ENCODE assay signal across 14 cellular contexts in genomic region chrX:130100180-130100579, GRCh38. TPM values are rescaled to one million over a fixed set of nuclear protein-coding genes. Genes with fewer than 3 reads are reported as not detected.
DNase-seq lines count a peak whose midpoint lies in the region; ATAC-seq and TF ChIP-seq lines count a peak whose summit lies in the region.
"Had no signal": no experiment of that assay in that cellular context is flagged by ENCODE, and none has a peak within 500 bp of the region (broad histone marks: within the 10 kb centered on the region; RNA-seq: fewer than 3 reads in every experiment).

No MANE protein-coding gene starts in this region.

- no peaks in the 10 kb centered on the region for H3F3A ChIP-seq in Loucy (ENCODE audit: low read depth)

- peaks cover 68% of the 10 kb centered on the region for H3K4me1 ChIP-seq in Loucy (ENCODE audit: insufficient read depth, low read length, poor library complexity, severe bottlenecking)
- no peaks in the 10 kb centered on the region for H3K4me1 ChIP-seq in colonic mucosa
- peaks cover 28 to 46% of the 10 kb centered on the region in 2 donors for H3K4me1 ChIP-seq in naive thymus-derived CD4-positive, alpha-beta T cell (ENCODE audit: control insufficient read depth in 2 of 2, insufficient read depth in 2 of 2, low read length in 2 of 2)

- H3K36me3 Mint-ChIP-seq in naive thymus-derived CD4-positive, alpha-beta T cell = peaks cover 0 to 12% (median 0%) of the 10 kb centered on the region in 5 donors
- H3K36me3 Mint-ChIP-seq: WTC11 had no signal

- H4K20me1 ChIP-seq in Loucy (ENCODE audit: insufficient read depth, low read length, poor library complexity, severe bottlenecking) = peaks cover 24% of the 10 kb centered on the region

- CTCF ChIA-PET in naive thymus-derived CD4-positive, alpha-beta T cell (lab: Charles Lee) = interaction anchor here (1.5 to 1.9 kb wide), 2 partner anchors 9 to 20 kb away, joined by 4 read pairs; no protein-coding TSS in a partner anchor

- no peaks in the 10 kb centered on the region for H3K27me3 Mint-ChIP-seq in naive thymus-derived CD4-positive, alpha-beta T cell

- no peak for ATAC-seq in naive thymus-derived CD4-positive, alpha-beta T cell
- ATAC-seq in GM19328 (IDR thresholded peaks at IDR 0.05; ENCODE audit: unreplicated experiment) (no peak), HG03520 (IDR thresholded peaks at IDR 0.05; ENCODE audit: unreplicated experiment) (no peak)
- ATAC-seq: activated naive CD4-positive, alpha-beta T cell treated with anti-CD3 and anti-CD28 coated beads, Interleukin-2, amount 50 U/mL, for 72 hours; stimulated activated naive CD8-positive, alpha-beta T cell treated with anti-CD3 and anti-CD28 coated beads, Interleukin-15, Interleukin-2, amounts not matched to agents 100 U/mL and 50 U/mL, for 24 hours; WTC11 had no signal

- H3K36me3 ChIP-seq in Loucy (ENCODE audit: insufficient read depth, low read length) (no peaks in the 10 kb centered on the region), colonic mucosa (no peaks in the 10 kb centered on the region)
- no peaks in the 10 kb centered on the region for H3K36me3 ChIP-seq in naive thymus-derived CD4-positive, alpha-beta T cell (ENCODE audit: control insufficient read depth in 2 of 3, insufficient read depth in 3 of 3, low read length in 3 of 3)

- H3K4me2 ChIP-seq in Loucy (ENCODE audit: low read depth, low read length, poor library complexity, severe bottlenecking) = peak overlapping the region; percentile 31

- H3K9me3 Mint-ChIP-seq in naive thymus-derived CD4-positive, alpha-beta T cell = no peaks in the 10 kb centered on the region
- H3K9me3 Mint-ChIP-seq: activated naive CD4-positive, alpha-beta T cell treated with anti-CD3 and anti-CD28 coated beads, Interleukin-2, amount 50 U/mL, for 72 hours; WTC11 had no signal

- H3K4me3 Mint-ChIP-seq in naive thymus-derived CD4-positive, alpha-beta T cell = peak overlapping the region in 3 of 10 donors; percentile 9 to 14 (median 11)
- H3K4me3 Mint-ChIP-seq: mesothelial cell of epicardium, WTC11 had no signal

- H3K9me3 ChIP-seq in Loucy (ENCODE audit: insufficient read depth, low read depth, low read length) (no peaks in the 10 kb centered on the region), colonic mucosa (no peaks in the 10 kb centered on the region)
- no peaks in the 10 kb centered on the region for H3K9me3 ChIP-seq in naive thymus-derived CD4-positive, alpha-beta T cell (ENCODE audit: control insufficient read depth in 2 of 3, low read length in 3 of 3)

- no peak overlapping the region for H2AFZ ChIP-seq in Loucy (ENCODE audit: low read length)

- POLR2A ChIA-PET in naive thymus-derived CD4-positive, alpha-beta T cell (lab: Charles Lee) = interaction anchor here (1.0 to 6.4 kb wide), 3 partner anchors 9 to 20 kb away, joined by 4 to 44 read pairs (median 7); no protein-coding TSS in a partner anchor

- TF ChIP-seq CTCF in Loucy (conservative IDR thresholded peaks at IDR 0.05; ENCODE audit: low read length) (no peak), colonic mucosa (IDR thresholded peaks at IDR 0.05) (no peak)

- peaks cover 81% of the 10 kb centered on the region for H3K79me2 ChIP-seq in Loucy (ENCODE audit: insufficient read depth, low read length)

- peaks cover 27 to 86% (median 70%) of the 10 kb centered on the region in 7 donors for H3K4me1 Mint-ChIP-seq in naive thymus-derived CD4-positive, alpha-beta T cell

- H3K27me3 ChIP-seq in Loucy (ENCODE audit: insufficient read depth, low read length, poor library complexity, severe bottlenecking) (no peaks in the 10 kb centered on the region), colonic mucosa (no peaks in the 10 kb centered on the region)
- no peaks in the 10 kb centered on the region for H3K27me3 ChIP-seq in naive thymus-derived CD4-positive, alpha-beta T cell (ENCODE audit: control insufficient read depth in 2 of 2, insufficient read depth in 2 of 2, low read length in 2 of 2)

- peak overlapping the region in 7 of 9 donors; percentile 23 to 94 (median 79) for H3K27ac Mint-ChIP-seq in naive thymus-derived CD4-positive, alpha-beta T cell
- H3K27ac Mint-ChIP-seq: mesothelial cell of epicardium, WTC11 had no signal

- H3K9me2 ChIP-seq in Loucy (replicated peaks; ENCODE audit: low read depth, low read length) = no peaks in the 10 kb centered on the region

- H3K9ac ChIP-seq in Loucy (ENCODE audit: low read depth, low read length, poor library complexity, severe bottlenecking) (no peak overlapping the region), colonic mucosa (ENCODE audit: low read depth in 2 of 2, low read length in 2 of 2) (no peak overlapping the region)

- no peak overlapping the region for H3K27ac ChIP-seq in colonic mucosa
- H3K27ac ChIP-seq in naive thymus-derived CD4-positive, alpha-beta T cell (ENCODE audit: low read depth, low read length) = no peak overlapping the region
- H3K27ac ChIP-seq: epithelial cell of prostate had no signal

- H3K4me3 ChIP-seq in Loucy (ENCODE audit: low read length, poor library complexity, severe bottlenecking) (no peak overlapping the region), colonic mucosa (no peak overlapping the region)
- no peak overlapping the region for H3K4me3 ChIP-seq in naive thymus-derived CD4-positive, alpha-beta T cell (ENCODE audit: low read length)

- DNase-seq in AG08395 (ENCODE audit: low spot score) (peak; percentile 76), colonic mucosa (peak; percentile 67), cortex of kidney (lab: John Stamatoyannopoulos, UW) (no peak), cerebellum (ENCODE audit: low spot score) (no peak)
- no peak for DNase-seq in naive thymus-derived CD4-positive, alpha-beta T cell
- DNase-seq: NCI-H1048; stimulated activated naive CD8-positive, alpha-beta T cell treated with anti-CD3 and anti-CD28 coated beads, Interleukin-15, Interleukin-2, amounts not matched to agents 100 U/mL and 50 U/mL, for 24 hours had no signal

- intact Hi-C loops in colonic mucosa (cut with DNase I) = no loop called here
- intact Hi-C loops in naive thymus-derived CD4-positive, alpha-beta T cell (cut with micrococcal nuclease) = no loop called here

RNA-seq across cellular contexts. Expression of gene ELF4, which starts 10.1 kb away (rescaled TPM):
- total RNA-seq in colonic mucosa (10 to 100 TPM; 30.6 to 42.4 TPM), cerebellum (0.54 TPM)
- 10 to 100 TPM; 20.7 to 48.9 (median 23.7) TPM for total RNA-seq in naive thymus-derived CD4-positive, alpha-beta T cell
- 10 to 100 TPM in 1 of 2 donors, 1 to 10 TPM in 1; 8.5 to 16.9 TPM for polyA plus RNA-seq in naive thymus-derived CD4-positive, alpha-beta T cell

Comparison
In these comparisons a context has a peak if more than half of its experiments do, and no peak if none do; other contexts are left out.
1. DNase-seq: peak in AG08395 (single experiment) and colonic mucosa (single experiment); none in naive thymus-derived CD4-positive, alpha-beta T cell (0 of 9), cortex of kidney (single experiment) and cerebellum (single experiment).
2. RNA of gene ELF4, which starts 10.1 kb away (total RNA-seq): 30.6 to 42.4 TPM in colonic mucosa and 20.7 to 48.9 TPM in naive thymus-derived CD4-positive, alpha-beta T cell; 0.54 TPM in cerebellum (single experiment); every median in the first group is over 10 times any median in the second.